Comparison of ENCODE assay signal across 1 cellular context in the genomic region with DNA sequence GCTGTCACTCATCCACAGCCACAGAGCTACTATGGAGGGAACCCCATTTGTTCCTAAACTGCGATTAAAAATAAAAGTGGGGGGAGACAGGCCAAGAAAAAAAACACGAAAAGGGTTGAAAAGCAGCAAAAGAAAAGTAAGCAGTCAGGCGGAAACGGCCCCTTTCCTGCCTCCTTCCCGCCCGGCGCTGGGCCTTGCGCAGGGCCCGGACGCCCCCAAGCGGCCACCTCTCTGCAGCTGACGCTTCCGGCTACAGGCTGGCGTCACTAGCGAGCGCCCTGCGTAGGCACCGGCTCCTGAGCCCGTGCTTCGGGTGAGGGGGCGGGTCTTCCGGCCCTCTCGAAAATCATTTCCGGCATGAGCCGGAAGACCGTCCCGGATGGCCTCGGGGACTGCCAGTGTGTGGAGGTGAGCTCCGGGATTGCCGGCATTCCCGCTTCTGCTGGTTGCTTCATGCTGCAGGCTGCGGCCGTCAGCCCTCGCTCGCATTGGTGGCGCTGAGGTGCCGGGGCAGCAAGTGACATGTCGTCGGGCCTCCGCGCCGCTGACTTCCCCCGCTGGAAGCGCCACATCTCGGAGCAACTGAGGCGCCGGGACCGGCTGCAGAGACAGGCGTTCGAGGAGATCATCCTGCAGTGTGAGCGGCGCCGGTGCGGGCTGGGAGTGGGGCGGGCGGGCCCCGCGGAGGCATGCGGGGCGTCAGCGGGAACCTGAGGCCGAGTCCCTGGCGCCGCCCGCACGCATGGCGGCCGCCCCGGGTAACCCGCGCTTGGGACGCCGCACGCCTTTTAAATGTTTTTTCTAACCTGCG.
TF ChIP-seq lines count a peak whose summit lies in the region.

A gene (plus strand): TSS at position 368 of the 811 bp plus-strand sequence. CDS start 155 bp downstream, at position 523.

TF ChIP-seq in HEK293, 187 proteins besides CTCF, POLR2A, EP300 and RAD21 (continued from another document):
- TF ChIP-seq, protein P1, sequence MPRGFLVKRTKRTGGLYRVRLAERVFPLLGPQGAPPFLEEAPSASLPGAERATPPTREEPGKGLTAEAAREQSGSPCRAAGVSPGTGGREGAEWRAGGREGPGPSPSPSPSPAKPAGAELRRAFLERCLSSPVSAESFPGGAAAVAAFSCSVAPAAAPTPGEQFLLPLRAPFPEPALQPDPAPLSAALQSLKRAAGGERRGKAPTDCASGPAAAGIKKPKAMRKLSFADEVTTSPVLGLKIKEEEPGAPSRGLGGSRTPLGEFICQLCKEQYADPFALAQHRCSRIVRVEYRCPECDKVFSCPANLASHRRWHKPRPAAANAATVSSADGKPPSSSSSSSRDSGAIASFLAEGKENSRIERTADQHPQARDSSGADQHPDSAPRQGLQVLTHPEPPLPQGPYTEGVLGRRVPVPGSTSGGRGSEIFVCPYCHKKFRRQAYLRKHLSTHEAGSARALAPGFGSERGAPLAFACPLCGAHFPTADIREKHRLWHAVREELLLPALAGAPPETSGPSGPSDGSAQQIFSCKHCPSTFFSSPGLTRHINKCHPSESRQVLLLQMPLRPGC (tag by site-specific recombination; IDR thresholded peaks at IDR 0.05): no peak
- TF ChIP-seq ZNF560 (tag by site-specific recombination; IDR thresholded peaks at IDR 0.05; ENCODE audit: borderline replicate concordance) (no peak), ZNF138 (tag by site-specific recombination; IDR thresholded peaks at IDR 0.05; ENCODE audit: borderline replicate concordance) (no peak), ZEB2 (tag by site-specific recombination; IDR thresholded peaks at IDR 0.05) (peak; percentile 81), GFI1B (tag by site-specific recombination; IDR thresholded peaks at IDR 0.05) (no peak), ZNF701 (tag by site-specific recombination; IDR thresholded peaks at IDR 0.05) (no peak), ZNF133 (tag by site-specific recombination; IDR thresholded peaks at IDR 0.05) (no peak), ZBTB21 (tag by site-specific recombination; IDR thresholded peaks at IDR 0.05) (peak; percentile 97), ZNF433 (tag by site-specific recombination; IDR thresholded peaks at IDR 0.05; ENCODE audit: low read depth) (no peak), WT1 (tag by site-specific recombination; IDR thresholded peaks at IDR 0.05) (no peak)
- TF ChIP-seq, protein P2, sequence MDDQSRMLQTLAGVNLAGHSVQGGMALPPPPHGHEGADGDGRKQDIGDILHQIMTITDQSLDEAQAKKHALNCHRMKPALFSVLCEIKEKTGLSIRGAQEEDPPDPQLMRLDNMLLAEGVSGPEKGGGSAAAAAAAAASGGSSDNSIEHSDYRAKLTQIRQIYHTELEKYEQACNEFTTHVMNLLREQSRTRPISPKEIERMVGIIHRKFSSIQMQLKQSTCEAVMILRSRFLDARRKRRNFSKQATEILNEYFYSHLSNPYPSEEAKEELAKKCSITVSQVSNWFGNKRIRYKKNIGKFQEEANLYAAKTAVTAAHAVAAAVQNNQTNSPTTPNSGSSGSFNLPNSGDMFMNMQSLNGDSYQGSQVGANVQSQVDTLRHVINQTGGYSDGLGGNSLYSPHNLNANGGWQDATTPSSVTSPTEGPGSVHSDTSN (CRISPR knock-in tag; IDR thresholded peaks at IDR 0.05): peak; percentile 83
- TF ChIP-seq, protein P3, sequence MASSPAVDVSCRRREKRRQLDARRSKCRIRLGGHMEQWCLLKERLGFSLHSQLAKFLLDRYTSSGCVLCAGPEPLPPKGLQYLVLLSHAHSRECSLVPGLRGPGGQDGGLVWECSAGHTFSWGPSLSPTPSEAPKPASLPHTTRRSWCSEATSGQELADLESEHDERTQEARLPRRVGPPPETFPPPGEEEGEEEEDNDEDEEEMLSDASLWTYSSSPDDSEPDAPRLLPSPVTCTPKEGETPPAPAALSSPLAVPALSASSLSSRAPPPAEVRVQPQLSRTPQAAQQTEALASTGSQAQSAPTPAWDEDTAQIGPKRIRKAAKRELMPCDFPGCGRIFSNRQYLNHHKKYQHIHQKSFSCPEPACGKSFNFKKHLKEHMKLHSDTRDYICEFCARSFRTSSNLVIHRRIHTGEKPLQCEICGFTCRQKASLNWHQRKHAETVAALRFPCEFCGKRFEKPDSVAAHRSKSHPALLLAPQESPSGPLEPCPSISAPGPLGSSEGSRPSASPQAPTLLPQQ (tag by site-specific recombination; IDR thresholded peaks at IDR 0.05): 0 out of 2 replicates have a peak, but pooled peaks have one; percentile 45
- TF ChIP-seq, protein P4, sequence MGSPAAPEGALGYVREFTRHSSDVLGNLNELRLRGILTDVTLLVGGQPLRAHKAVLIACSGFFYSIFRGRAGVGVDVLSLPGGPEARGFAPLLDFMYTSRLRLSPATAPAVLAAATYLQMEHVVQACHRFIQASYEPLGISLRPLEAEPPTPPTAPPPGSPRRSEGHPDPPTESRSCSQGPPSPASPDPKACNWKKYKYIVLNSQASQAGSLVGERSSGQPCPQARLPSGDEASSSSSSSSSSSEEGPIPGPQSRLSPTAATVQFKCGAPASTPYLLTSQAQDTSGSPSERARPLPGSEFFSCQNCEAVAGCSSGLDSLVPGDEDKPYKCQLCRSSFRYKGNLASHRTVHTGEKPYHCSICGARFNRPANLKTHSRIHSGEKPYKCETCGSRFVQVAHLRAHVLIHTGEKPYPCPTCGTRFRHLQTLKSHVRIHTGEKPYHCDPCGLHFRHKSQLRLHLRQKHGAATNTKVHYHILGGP (tag by site-specific recombination; IDR thresholded peaks at IDR 0.05): no peak
